17 cellular contexts compared by ENCODE assay signal in the genomic region with DNA sequence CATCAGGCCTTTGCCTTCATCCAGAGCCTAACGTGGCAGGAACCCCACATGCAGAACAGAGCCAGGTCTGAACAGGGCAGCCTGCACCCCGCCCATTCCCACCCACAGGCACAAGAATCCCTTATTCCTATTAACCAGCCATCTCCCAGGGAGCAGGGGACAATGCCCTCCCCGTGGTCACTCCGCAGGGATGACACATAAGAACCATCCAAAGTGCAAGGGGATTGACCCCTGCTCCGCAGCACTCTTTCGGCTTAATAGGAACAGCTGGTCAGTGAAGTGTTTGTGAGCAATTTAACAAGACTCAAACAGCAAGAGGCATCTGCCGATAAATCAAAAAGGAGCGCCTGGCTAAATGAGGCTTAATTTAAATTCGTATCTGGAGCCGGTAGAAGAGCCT.
A peak's percentile ranks its signal among the peaks of the same experiment; 100 is the strongest.
DNase-seq lines count a peak whose midpoint lies in the region; ATAC-seq and TF ChIP-seq lines count a peak whose summit lies in the region.
"Had no signal": no experiment of that assay in that cellular context is flagged by ENCODE, and none has a peak within 500 bp of the region (broad histone marks: within the 10 kb centered on the region; RNA-seq: fewer than 3 reads in every experiment).

No MANE protein-coding gene starts in this region.

- no peak overlapping the region for H3K4ac ChIP-seq in H9 (ENCODE audit: low read depth, low read length)

- no peaks in the 10 kb centered on the region for H4K20me1 ChIP-seq in H9 (ENCODE audit: control insufficient read depth, insufficient read depth, insufficient read length)

- H3K4me1 Mint-ChIP-seq in H9 (peaks cover 20 to 23% of the 10 kb centered on the region in 2 experiments), neural crest cell (peaks cover 16% of the 10 kb centered on the region)
- no peaks in the 10 kb centered on the region for H3K4me1 Mint-ChIP-seq in activated CD8-positive, alpha-beta T cell treated with anti-CD3 and anti-CD28 coated beads, Interleukin-2, amount 10 ng/mL, durations not matched to agents 7 days and 5 days (ENCODE audit: low read depth)
- H3K4me1 Mint-ChIP-seq: T-cell had no signal

- H2AFZ ChIP-seq in H9 (ENCODE audit: low read length) = no peak overlapping the region

- H3K9me3 Mint-ChIP-seq in H9 = peaks cover 17 to 23% of the 10 kb centered on the region in 2 experiments
- peaks cover 10% of the 10 kb centered on the region for H3K9me3 Mint-ChIP-seq in neural crest cell
- no peaks in the 10 kb centered on the region for H3K9me3 Mint-ChIP-seq in activated CD8-positive, alpha-beta T cell treated with anti-CD3 and anti-CD28 coated beads, Interleukin-2, amount 10 ng/mL, durations not matched to agents 7 days and 5 days (ENCODE audit: insufficient read depth)

- no peak overlapping the region for H2BK15ac ChIP-seq in H9 (ENCODE audit: low read depth, low read length)

- no peak overlapping the region for H3K9ac ChIP-seq in H9 (ENCODE audit: extremely low read depth, insufficient read length, low read length)

- no peak overlapping the region for H3K4me2 ChIP-seq in H9 (ENCODE audit: insufficient read depth, insufficient read length, low read length)
- H3K4me2 ChIP-seq: A549 had no signal

- POLR2A ChIA-PET in activated CD8-positive, alpha-beta T cell treated with anti-CD3 and anti-CD28 coated beads, Interleukin-2, amount 10 ng/mL, durations not matched to agents 7 days and 5 days (lab: Charles Lee) = no interaction called here

- H2BK12ac ChIP-seq in H9 (ENCODE audit: insufficient read length, low read depth, low read length) = no peak overlapping the region

- no peaks in the 10 kb centered on the region for H3K27me3 ChIP-seq in H9 (ENCODE audit: insufficient read depth, low read length)

- H4K5ac ChIP-seq in H9 (ENCODE audit: insufficient read length, low read depth, low read length) = no peak overlapping the region

- no peak overlapping the region for H3K18ac ChIP-seq in H9 (ENCODE audit: insufficient read length, low read depth, low read length)

- H3K14ac ChIP-seq in H9 (ENCODE audit: insufficient read depth, low read length) = no peak overlapping the region

- H3K23me2 ChIP-seq in H9 (ENCODE audit: insufficient read length, low read depth, low read length, poor library complexity, severe bottlenecking) = no peaks in the 10 kb centered on the region

- no peak overlapping the region for H4K8ac ChIP-seq in H9 (replicated peaks; ENCODE audit: insufficient read length, low read depth, low read length)

- no peak overlapping the region for H3K27ac ChIP-seq in H9 (ENCODE audit: insufficient read length, low read depth, low read length)
- H3K27ac ChIP-seq: A549, RWPE1 had no signal

- DNase-seq in H9 (no peak), NCI-H2227 treated with DMSO at 0.1 percent for 48 hours (lab: John Stamatoyannopoulos, UW) (peak; percentile 49), NCI-H82 treated with DMSO at 0.1 percent for 48 hours (lab: John Stamatoyannopoulos, UW; ENCODE audit: unreplicated experiment) (peak; percentile 12), neural crest cell (ENCODE audit: low read depth, low spot score) (no peak)
- no peak for DNase-seq in activated CD8-positive, alpha-beta T cell treated with anti-CD3 and anti-CD28 coated beads, Interleukin-2, amount 10 ng/mL, durations not matched to agents 7 days and 5 days
- DNase-seq: DMS79; IMR-90; Kasumi-1; NCI-H187; NK-92 treated with Interleukin-12 subunit alpha and Interleukin-12 subunit beta, amount 100 ng/mL, for 24 hours; T-cell had no signal

- H2BK5ac ChIP-seq in H9 (ENCODE audit: insufficient read length, low read length) = no peak overlapping the region

- no peak overlapping the region for H4K91ac ChIP-seq in H9 (ENCODE audit: insufficient read length, low read depth, low read length)

- peaks cover 25% of the 10 kb centered on the region for H3K27me3 Mint-ChIP-seq in H9 (ENCODE audit: low read depth)
- H3K27me3 Mint-ChIP-seq in neural crest cell (ENCODE audit: low read depth) = peaks cover 29% of the 10 kb centered on the region
- no peaks in the 10 kb centered on the region for H3K27me3 Mint-ChIP-seq in activated CD8-positive, alpha-beta T cell treated with anti-CD3 and anti-CD28 coated beads, Interleukin-2, amount 10 ng/mL, durations not matched to agents 7 days and 5 days (ENCODE audit: low read depth)

- no peak overlapping the region for H2BK120ac ChIP-seq in H9 (ENCODE audit: low read depth, low read length, poor library complexity, severe bottlenecking)

- H3K79me1 ChIP-seq in H9 (ENCODE audit: insufficient read depth, low read depth, low read length, poor library complexity, severe bottlenecking) = no peaks in the 10 kb centered on the region

- H3K9me3 ChIP-seq in H9 (ENCODE audit: control insufficient read depth, low read depth, low read length) = no peaks in the 10 kb centered on the region
- H3K9me3 ChIP-seq: A549, HAP-1 had no signal

- no peak overlapping the region for H3K56ac ChIP-seq in H9 (ENCODE audit: insufficient read length, low read depth, low read length)

- no peaks in the 10 kb centered on the region; the same call in 1 of the 2 replicates for H3K79me2 ChIP-seq in H9 (ENCODE audit: insufficient read depth, low read length)

- no peak overlapping the region for H3K23ac ChIP-seq in H9 (ENCODE audit: insufficient read length, low read depth, low read length)

- CTCF ChIA-PET in activated CD8-positive, alpha-beta T cell treated with anti-CD3 and anti-CD28 coated beads, Interleukin-2, amount 10 ng/mL, durations not matched to agents 7 days and 5 days (lab: Charles Lee) = no interaction called here

- TF ChIP-seq CTCF in H9 (conservative IDR thresholded peaks at IDR 0.05) (no peak), neural crest cell (conservative IDR thresholded peaks at IDR 0.05) (no peak)

- H3K27ac Mint-ChIP-seq in H9 = peak overlapping the region in 2 of 3 experiments; percentile 66 to 80; a peak in 2 of 7 replicates
- peak overlapping the region; percentile 88 for H3K27ac Mint-ChIP-seq in neural crest cell (ENCODE audit: unreplicated experiment)
- no peak overlapping the region for H3K27ac Mint-ChIP-seq in activated CD8-positive, alpha-beta T cell treated with anti-CD3 and anti-CD28 coated beads, Interleukin-2, amount 10 ng/mL, durations not matched to agents 7 days and 5 days
- H3K27ac Mint-ChIP-seq: T-cell had no signal

- H3T11ph ChIP-seq in H9 (ENCODE audit: low read length) = no peak overlapping the region

- no peak overlapping the region for H2BK20ac ChIP-seq in H9 (ENCODE audit: low read depth, low read length, poor library complexity, severe bottlenecking)

- no peak for ATAC-seq in SK-N-SH treated with all-trans-retinoic acid at 6 μM for 48 hours
- no peak for ATAC-seq in activated CD8-positive, alpha-beta T cell treated with anti-CD3 and anti-CD28 coated beads, Interleukin-2, amount 10 ng/mL, durations not matched to agents 7 days and 5 days
- ATAC-seq in GM18511 (IDR thresholded peaks at IDR 0.05; ENCODE audit: unreplicated experiment) = no peak
- ATAC-seq: A549, GM12878, T-cell had no signal

- no peak overlapping the region for H3K4me3 Mint-ChIP-seq in H9
- no peak overlapping the region for H3K4me3 Mint-ChIP-seq in neural crest cell
- no peak overlapping the region for H3K4me3 Mint-ChIP-seq in activated CD8-positive, alpha-beta T cell treated with anti-CD3 and anti-CD28 coated beads, Interleukin-2, amount 10 ng/mL, durations not matched to agents 7 days and 5 days
- H3K4me3 Mint-ChIP-seq: T-cell had no signal

- no peak overlapping the region for H2AK5ac ChIP-seq in H9 (ENCODE audit: insufficient read length, low read length)

- H3K36me3 Mint-ChIP-seq in H9 (ENCODE audit: insufficient read depth in 1 of 3, low read depth in 3 of 3) = peaks cover 8 to 21% (median 13%) of the 10 kb centered on the region in 3 experiments
- peaks cover 13% of the 10 kb centered on the region for H3K36me3 Mint-ChIP-seq in neural crest cell (ENCODE audit: low read depth)
- H3K36me3 Mint-ChIP-seq in activated CD8-positive, alpha-beta T cell treated with anti-CD3 and anti-CD28 coated beads, Interleukin-2, amount 10 ng/mL, durations not matched to agents 7 days and 5 days (ENCODE audit: low read depth) = no peaks in the 10 kb centered on the region
- H3K36me3 Mint-ChIP-seq: T-cell had no signal

- no CpG with 5 or more reads among the region's 10 CpGs for WGBS in H9 (ENCODE audit: extremely low coverage, insufficient read length, low lambda C conversion rate)

- H3K4me1 ChIP-seq in H9 (ENCODE audit: insufficient read depth, low read length) = no peaks in the 10 kb centered on the region
- H3K4me1 ChIP-seq: A549, HAP-1 had no signal

TF ChIP-seq in SK-N-SH treated with all-trans-retinoic acid at 6 μM for 48 hours, 23 proteins besides CTCF, POLR2A, EP300 and RAD21 (continues in another document):
- TF ChIP-seq, protein P1, sequence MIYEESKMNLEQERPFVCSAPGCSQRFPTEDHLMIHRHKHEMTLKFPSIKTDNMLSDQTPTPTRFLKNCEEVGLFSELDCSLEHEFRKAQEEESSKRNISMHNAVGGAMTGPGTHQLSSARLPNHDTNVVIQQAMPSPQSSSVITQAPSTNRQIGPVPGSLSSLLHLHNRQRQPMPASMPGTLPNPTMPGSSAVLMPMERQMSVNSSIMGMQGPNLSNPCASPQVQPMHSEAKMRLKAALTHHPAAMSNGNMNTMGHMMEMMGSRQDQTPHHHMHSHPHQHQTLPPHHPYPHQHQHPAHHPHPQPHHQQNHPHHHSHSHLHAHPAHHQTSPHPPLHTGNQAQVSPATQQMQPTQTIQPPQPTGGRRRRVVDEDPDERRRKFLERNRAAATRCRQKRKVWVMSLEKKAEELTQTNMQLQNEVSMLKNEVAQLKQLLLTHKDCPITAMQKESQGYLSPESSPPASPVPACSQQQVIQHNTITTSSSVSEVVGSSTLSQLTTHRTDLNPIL (CRISPR knock-in tag; IDR thresholded peaks at IDR 0.05; ENCODE audit: low read depth) = no peak
- TF ChIP-seq ZC3H10 (CRISPR knock-in tag; IDR thresholded peaks at IDR 0.05) (no peak), CSDC2 (CRISPR knock-in tag; IDR thresholded peaks at IDR 0.05) (no peak)
- TF ChIP-seq, protein P2, sequence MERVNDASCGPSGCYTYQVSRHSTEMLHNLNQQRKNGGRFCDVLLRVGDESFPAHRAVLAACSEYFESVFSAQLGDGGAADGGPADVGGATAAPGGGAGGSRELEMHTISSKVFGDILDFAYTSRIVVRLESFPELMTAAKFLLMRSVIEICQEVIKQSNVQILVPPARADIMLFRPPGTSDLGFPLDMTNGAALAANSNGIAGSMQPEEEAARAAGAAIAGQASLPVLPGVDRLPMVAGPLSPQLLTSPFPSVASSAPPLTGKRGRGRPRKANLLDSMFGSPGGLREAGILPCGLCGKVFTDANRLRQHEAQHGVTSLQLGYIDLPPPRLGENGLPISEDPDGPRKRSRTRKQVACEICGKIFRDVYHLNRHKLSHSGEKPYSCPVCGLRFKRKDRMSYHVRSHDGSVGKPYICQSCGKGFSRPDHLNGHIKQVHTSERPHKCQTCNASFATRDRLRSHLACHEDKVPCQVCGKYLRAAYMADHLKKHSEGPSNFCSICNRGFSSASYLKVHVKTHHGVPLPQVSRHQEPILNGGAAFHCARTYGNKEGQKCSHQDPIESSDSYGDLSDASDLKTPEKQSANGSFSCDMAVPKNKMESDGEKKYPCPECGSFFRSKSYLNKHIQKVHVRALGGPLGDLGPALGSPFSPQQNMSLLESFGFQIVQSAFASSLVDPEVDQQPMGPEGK (CRISPR knock-in tag; IDR thresholded peaks at IDR 0.05; ENCODE audit: borderline replicate concordance) = no peak

Comparison
In these comparisons a context has a peak if more than half of its experiments do, and no peak if none do; other contexts are left out.
1. DNase-seq: peak in NCI-H2227 treated with DMSO at 0.1 percent for 48 hours (single experiment) and NCI-H82 treated with DMSO at 0.1 percent for 48 hours (single experiment); none in H9 (single experiment), neural crest cell (single experiment) and activated CD8-positive, alpha-beta T cell treated with anti-CD3 and anti-CD28 coated beads, Interleukin-2, amount 10 ng/mL, durations not matched to agents 7 days and 5 days (single experiment).